ENCODE assay signal across 8 cellular contexts in genomic region chr4:1548812-1549637, GRCh38.
DNase-seq lines count a peak whose midpoint lies in the region; ATAC-seq, FAIRE-seq and TF ChIP-seq lines count a peak whose summit lies in the region.
"Not testable (repeated sequence)": the region's sequence is repeated elsewhere in the genome, so short reads cannot be mapped to it uniquely, and the experiment has no call there.

No MANE protein-coding gene starts in this region.

- peak overlapping the region in 1 of 3 donors; percentile 67 for H3K27ac Mint-ChIP-seq in CD4-positive, CD25-positive, alpha-beta regulatory T cell
- H3K27ac Mint-ChIP-seq in activated CD8-positive, alpha-beta T cell treated with anti-CD3 and anti-CD28 coated beads for 36 hours = not testable (repeated sequence)

- H3K4me1 Mint-ChIP-seq in CD4-positive, CD25-positive, alpha-beta regulatory T cell = peaks cover 0 to 25% (median 10%) of the 10 kb centered on the region in 4 donors
- H3K4me1 Mint-ChIP-seq in activated CD8-positive, alpha-beta T cell treated with anti-CD3 and anti-CD28 coated beads for 36 hours (ENCODE audit: low read depth) = peaks cover 18% of the 10 kb centered on the region

- intact Hi-C loops in activated CD8-positive, alpha-beta T cell treated with anti-CD3 and anti-CD28 coated beads for 36 hours (cut with micrococcal nuclease); right cardiac atrium (cut with DNase I); pancreas (cut with DNase I): not testable (repeated sequence)

- H3K36me3 ChIP-seq in CD4-positive, CD25-positive, alpha-beta regulatory T cell (ENCODE audit: control insufficient read depth, insufficient read depth, low read length); HEK293 (ENCODE audit: control insufficient read depth in 2 of 2, insufficient read depth in 1 of 2, low read length in 2 of 2); NT2/D1 (ENCODE audit: insufficient read depth, insufficient read length, low read length); brain microvascular endothelial cell (replicated peaks); pancreas: not testable (repeated sequence)

- WGBS in right cardiac atrium = 17% methylated on average over 35 of the region's 35 CpGs
- WGBS in pancreas, 2 donors = 20 to 24% methylated on average over 33 to 35 of the region's 35 CpGs

- peak overlapping the region; percentile 42 for H3K9ac ChIP-seq in NT2/D1 (ENCODE audit: insufficient read length, low read depth)

- not testable (repeated sequence) for H3K27me3 Mint-ChIP-seq in CD4-positive, CD25-positive, alpha-beta regulatory T cell; activated CD8-positive, alpha-beta T cell treated with anti-CD3 and anti-CD28 coated beads for 36 hours

- CTCF ChIA-PET in HEK293 (lab: Yijun Ruan, JAX) = interaction anchor here (0.8 to 3.1 kb wide), 4 partner anchors 19 to 194 kb away, joined by 3 to 14 read pairs (median 5); no protein-coding TSS in a partner anchor
- CTCF ChIA-PET in activated CD8-positive, alpha-beta T cell treated with anti-CD3 and anti-CD28 coated beads for 36 hours (lab: Charles Lee) = interaction anchor here (0.7 to 2.4 kb wide), 18 partner anchors 9 to 260 kb away, joined by 3 to 7 read pairs (median 4); no protein-coding TSS in a partner anchor

- H3K9me3 ChIP-seq in CD4-positive, CD25-positive, alpha-beta regulatory T cell (ENCODE audit: control insufficient read depth in 2 of 2, low read length in 2 of 2); HEK293 (ENCODE audit: control insufficient read depth, insufficient read depth, low read depth, low read length); NT2/D1 (ENCODE audit: insufficient read depth, low read length); right cardiac atrium (ENCODE audit: control insufficient read depth, low read length); pancreas: not testable (repeated sequence)

- not testable (repeated sequence) for H3K27me3 ChIP-seq in CD4-positive, CD25-positive, alpha-beta regulatory T cell (ENCODE audit: control insufficient read depth, insufficient read depth, low read length); brain microvascular endothelial cell (replicated peaks); right cardiac atrium (ENCODE audit: control insufficient read depth, insufficient read depth); pancreas
- peaks cover 29% of the 10 kb centered on the region for H3K27me3 ChIP-seq in NT2/D1 (ENCODE audit: insufficient read depth, insufficient read length)

- in situ Hi-C loops in brain microvascular endothelial cell (cut with HindIII; ENCODE audit: low pct_ligation_motif_present, low sequenced_read_pairs) = not testable (repeated sequence)

- not testable (repeated sequence) for FAIRE-seq in pancreas (lab: Jason Lieb, UNC)

- POLR2A ChIA-PET in HEK293 (lab: Yijun Ruan, JAX) = interaction anchor here (0.6 kb wide), 1 partner anchor 37 kb away, joined by 5 read pairs; no protein-coding TSS in a partner anchor
- POLR2A ChIA-PET in activated CD8-positive, alpha-beta T cell treated with anti-CD3 and anti-CD28 coated beads for 36 hours (lab: Charles Lee) = not testable (repeated sequence)

- ATAC-seq in CD4-positive, CD25-positive, alpha-beta regulatory T cell (ENCODE audit: low read depth in 2 of 2) = peak; percentile 56 to 69
- ATAC-seq in activated CD8-positive, alpha-beta T cell treated with anti-CD3 and anti-CD28 coated beads for 36 hours = peak; percentile 97
- ATAC-seq in right cardiac atrium (peak; percentile 73 to 79), pancreas (peak; percentile 56 to 97 (median 92))

- peak; percentile 49; the same call in 1 of the 2 replicates for TF ChIP-seq CTCF in HEK293 (tag by site-specific recombination; IDR thresholded peaks at IDR 0.05)
- TF ChIP-seq CTCF in activated CD8-positive, alpha-beta T cell treated with anti-CD3 and anti-CD28 coated beads for 36 hours (IDR thresholded peaks at IDR 0.05) = peak; percentile 99
- TF ChIP-seq CTCF in brain microvascular endothelial cell (IDR thresholded peaks at IDR 0.05; ENCODE audit: low read depth, low read length, missing control alignments) = peak; percentile 73
- peak; percentile 87 to 97 (median 96) for TF ChIP-seq CTCF in pancreas (IDR thresholded peaks at IDR 0.05)

- H3K36me3 Mint-ChIP-seq in CD4-positive, CD25-positive, alpha-beta regulatory T cell; activated CD8-positive, alpha-beta T cell treated with anti-CD3 and anti-CD28 coated beads for 36 hours (ENCODE audit: low read depth): not testable (repeated sequence)

- H3K9me3 Mint-ChIP-seq in CD4-positive, CD25-positive, alpha-beta regulatory T cell; activated CD8-positive, alpha-beta T cell treated with anti-CD3 and anti-CD28 coated beads for 36 hours: not testable (repeated sequence)

- peak; percentile 30 to 53 (median 50) for DNase-seq in CD4-positive, CD25-positive, alpha-beta regulatory T cell
- DNase-seq in NT2/D1 (ENCODE audit: low read depth, low spot score) = not testable (repeated sequence)
- peak; percentile 52 for DNase-seq in activated CD8-positive, alpha-beta T cell treated with anti-CD3 and anti-CD28 coated beads for 36 hours
- DNase-seq in brain microvascular endothelial cell (peak; percentile 16), right cardiac atrium (peak; percentile 47 to 85 (median 79)), pancreas (peak in 4 of 6 donors; percentile 34 to 83 (median 62))
- peak; percentile 20 to 33 for DNase-seq in stimulated activated CD8-positive, alpha-beta memory T cell treated with anti-CD3 and anti-CD28 coated beads, Interleukin-7, amount 100 ng/mL, for 4 hours (ENCODE audit: low read depth in 2 of 2)

- H3K4me1 ChIP-seq in CD4-positive, CD25-positive, alpha-beta regulatory T cell (ENCODE audit: control insufficient read depth, insufficient read depth, low read length, poor library complexity, severe bottlenecking) = peaks cover 22% of the 10 kb centered on the region
- H3K4me1 ChIP-seq in HEK293 (ENCODE audit: control insufficient read depth, insufficient read depth, low read length); right cardiac atrium (ENCODE audit: control insufficient read depth, insufficient read depth, low read length); pancreas: not testable (repeated sequence)
- H3K4me1 ChIP-seq in NT2/D1 (ENCODE audit: insufficient read depth, insufficient read length) = peaks cover 13% of the 10 kb centered on the region

- H3K27ac ChIP-seq in CD4-positive, CD25-positive, alpha-beta regulatory T cell (ENCODE audit: insufficient read depth, low read length, poor library complexity, severe bottlenecking); HEK293 (ENCODE audit: extremely low read depth, low read depth, low read length); brain microvascular endothelial cell; pancreas: not testable (repeated sequence)
- H3K27ac ChIP-seq in right cardiac atrium (ENCODE audit: low read length) = peak overlapping the region; percentile 25

- H3K4me3 Mint-ChIP-seq in CD4-positive, CD25-positive, alpha-beta regulatory T cell = peak overlapping the region in 3 of 4 donors; percentile 7 to 65 (median 64)
- H3K4me3 Mint-ChIP-seq in activated CD8-positive, alpha-beta T cell treated with anti-CD3 and anti-CD28 coated beads for 36 hours = not testable (repeated sequence)

- H3K4me3 ChIP-seq in CD4-positive, CD25-positive, alpha-beta regulatory T cell (ENCODE audit: low read depth, low read length); HEK293 (ENCODE audit: low read depth, low read length); NT2/D1 (ENCODE audit: insufficient read length, low read depth); brain microvascular endothelial cell (ENCODE audit: low read depth, low read length); right cardiac atrium (ENCODE audit: low read length): not testable (repeated sequence)
- peak overlapping the region in 1 of 4 donors; percentile 21 for H3K4me3 ChIP-seq in pancreas

TF ChIP-seq in HEK293, 187 proteins besides CTCF, POLR2A, EP300 and RAD21 (continues in another document):
- TF ChIP-seq ZIC2 (tag by site-specific recombination; IDR thresholded peaks at IDR 0.05) = peak; percentile 34; the same call in 1 of the 2 replicates
- TF ChIP-seq, protein P1, sequence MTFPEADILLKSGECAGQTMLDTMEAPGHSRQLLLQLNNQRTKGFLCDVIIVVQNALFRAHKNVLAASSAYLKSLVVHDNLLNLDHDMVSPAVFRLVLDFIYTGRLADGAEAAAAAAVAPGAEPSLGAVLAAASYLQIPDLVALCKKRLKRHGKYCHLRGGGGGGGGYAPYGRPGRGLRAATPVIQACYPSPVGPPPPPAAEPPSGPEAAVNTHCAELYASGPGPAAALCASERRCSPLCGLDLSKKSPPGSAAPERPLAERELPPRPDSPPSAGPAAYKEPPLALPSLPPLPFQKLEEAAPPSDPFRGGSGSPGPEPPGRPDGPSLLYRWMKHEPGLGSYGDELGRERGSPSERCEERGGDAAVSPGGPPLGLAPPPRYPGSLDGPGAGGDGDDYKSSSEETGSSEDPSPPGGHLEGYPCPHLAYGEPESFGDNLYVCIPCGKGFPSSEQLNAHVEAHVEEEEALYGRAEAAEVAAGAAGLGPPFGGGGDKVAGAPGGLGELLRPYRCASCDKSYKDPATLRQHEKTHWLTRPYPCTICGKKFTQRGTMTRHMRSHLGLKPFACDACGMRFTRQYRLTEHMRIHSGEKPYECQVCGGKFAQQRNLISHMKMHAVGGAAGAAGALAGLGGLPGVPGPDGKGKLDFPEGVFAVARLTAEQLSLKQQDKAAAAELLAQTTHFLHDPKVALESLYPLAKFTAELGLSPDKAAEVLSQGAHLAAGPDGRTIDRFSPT (tag by site-specific recombination; IDR thresholded peaks at IDR 0.05) = 0 out of 2 replicates have a peak, but pooled peaks have one; percentile 14
- 0 out of 2 replicates have a peak, but pooled peaks have one; percentile 29 for TF ChIP-seq ZNF449 (tag by site-specific recombination; IDR thresholded peaks at IDR 0.05)

Comparison
In these comparisons a context has a peak if more than half of its experiments do, and no peak if none do; other contexts are left out.
1. CTCF ChIP-seq: peak in every context shown above with its lines; median percentile 99 in activated CD8-positive, alpha-beta T cell treated with anti-CD3 and anti-CD28 coated beads for 36 hours; 96 in pancreas; 73 in brain microvascular endothelial cell; 49 in HEK293.